12 cellular contexts compared by ENCODE assay signal in the genomic region with DNA sequence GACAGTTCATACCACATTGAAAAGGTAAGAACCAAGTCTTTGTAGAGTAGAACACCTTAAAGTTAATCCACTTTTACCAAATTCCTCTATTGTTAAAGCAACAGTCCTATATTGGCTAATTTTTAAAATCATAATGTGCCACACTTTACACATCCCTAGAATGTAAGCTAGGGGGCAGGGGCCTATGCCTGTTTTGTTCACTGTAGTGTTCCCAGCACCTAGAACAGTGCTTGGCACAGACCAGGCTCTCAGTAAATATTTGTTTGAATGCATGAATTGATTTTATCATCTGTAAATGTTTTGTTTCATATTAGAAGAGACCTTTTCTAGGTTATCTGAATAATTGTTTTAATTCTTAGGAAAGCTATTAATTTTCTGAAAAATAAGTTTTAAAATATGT. TPM values are rescaled to one million over a fixed set of nuclear protein-coding genes. Genes with fewer than 3 reads are reported as not detected.
A peak's percentile ranks its signal among the peaks of the same experiment; 100 is the strongest.
DNase-seq lines count a peak whose midpoint lies in the region; ATAC-seq and TF ChIP-seq lines count a peak whose summit lies in the region.
"Had no signal": no experiment of that assay in that cellular context is flagged by ENCODE, and none has a peak within 500 bp of the region (broad histone marks: within the 10 kb centered on the region; RNA-seq: fewer than 3 reads in every experiment).

No MANE protein-coding gene starts in this region.

- H2AFZ ChIP-seq in hepatocyte: no peak overlapping the region

- H3K4me3 Mint-ChIP-seq in activated CD4-positive, alpha-beta T cell treated with anti-CD3 and anti-CD28 coated beads for 36 hours: peak overlapping the region; percentile 74
- peak overlapping the region; percentile 83 for H3K4me3 Mint-ChIP-seq in activated B cell treated with CpG ODN at 0.5 μM for 24 hours

- no peaks in the 10 kb centered on the region for H3K9me3 ChIP-seq in hepatocyte (ENCODE audit: low read depth)
- H3K9me3 ChIP-seq: A549, SJCRH30 had no signal

- peaks cover 92% of the 10 kb centered on the region for H3K4me1 Mint-ChIP-seq in activated CD4-positive, alpha-beta T cell treated with anti-CD3 and anti-CD28 coated beads for 36 hours
- H3K4me1 Mint-ChIP-seq in activated B cell treated with CpG ODN at 0.5 μM for 24 hours: peaks cover 98% of the 10 kb centered on the region

- H3K27ac ChIP-seq in hepatocyte: peak overlapping the region; percentile 93
- H3K27ac ChIP-seq in temporal lobe (ENCODE audit: low read depth, low read length): peak overlapping the region; percentile 63
- H3K27ac ChIP-seq: A549, SJCRH30 had no signal

- CTCF ChIA-PET in activated CD4-positive, alpha-beta T cell treated with anti-CD3 and anti-CD28 coated beads for 36 hours (lab: Charles Lee): interaction anchor here (1.0 to 2.3 kb wide), 7 partner anchors 8 to 66 kb away, joined by 3 to 8 read pairs (median 5); no protein-coding TSS in a partner anchor
- CTCF ChIA-PET in activated B cell treated with CpG ODN at 0.5 μM for 24 hours (lab: Charles Lee): interaction anchor here (1.7 to 4.0 kb wide), 5 partner anchors 18 to 67 kb away, joined by 5 to 24 read pairs (median 8); no protein-coding TSS in a partner anchor

- H3K4me3 ChIP-seq in hepatocyte: no peak overlapping the region
- H3K4me3 ChIP-seq: A549, SJCRH30 had no signal

- H3K36me3 ChIP-seq in hepatocyte (replicated peaks; ENCODE audit: insufficient read depth, low read depth): no peaks in the 10 kb centered on the region
- H3K36me3 ChIP-seq: SJCRH30 had no signal

- ATAC-seq in activated CD4-positive, alpha-beta T cell treated with anti-CD3 and anti-CD28 coated beads for 36 hours: no peak
- ATAC-seq in activated B cell treated with CpG ODN at 0.5 μM for 24 hours (ENCODE audit: low read depth) (no peak), GM18861 (IDR thresholded peaks at IDR 0.05; ENCODE audit: unreplicated experiment) (no peak), HG03045 (IDR thresholded peaks at IDR 0.05; ENCODE audit: unreplicated experiment) (no peak), HG03025 (IDR thresholded peaks at IDR 0.05; ENCODE audit: low FRiP score, unreplicated experiment) (no peak)
- ATAC-seq: A549 had no signal

- no peaks in the 10 kb centered on the region for H3K9me3 Mint-ChIP-seq in activated CD4-positive, alpha-beta T cell treated with anti-CD3 and anti-CD28 coated beads for 36 hours (ENCODE audit: low read depth)
- H3K9me3 Mint-ChIP-seq in activated B cell treated with CpG ODN at 0.5 μM for 24 hours: no peaks in the 10 kb centered on the region

- TF ChIP-seq CTCF in activated B cell treated with CpG ODN at 0.5 μM for 24 hours (IDR thresholded peaks at IDR 0.05) (no peak), hepatocyte (IDR thresholded peaks at IDR 0.05; ENCODE audit: poor library complexity) (no peak)

- H3K79me2 ChIP-seq in hepatocyte: peaks cover 83% of the 10 kb centered on the region

- H3K9me2 ChIP-seq in hepatocyte (replicated peaks; ENCODE audit: insufficient read depth): no peaks in the 10 kb centered on the region

- no peaks in the 10 kb centered on the region for H3K27me3 ChIP-seq in hepatocyte
- H3K27me3 ChIP-seq: SJCRH30 had no signal

- H3K36me3 Mint-ChIP-seq in activated CD4-positive, alpha-beta T cell treated with anti-CD3 and anti-CD28 coated beads for 36 hours (ENCODE audit: low read depth): peaks cover 70% of the 10 kb centered on the region
- peaks cover 59% of the 10 kb centered on the region for H3K36me3 Mint-ChIP-seq in activated B cell treated with CpG ODN at 0.5 μM for 24 hours (ENCODE audit: low read depth)

- H3K4me2 ChIP-seq in hepatocyte: peak overlapping the region; percentile 1
- H3K4me2 ChIP-seq: A549 had no signal

- intact Hi-C loops in activated CD4-positive, alpha-beta T cell treated with anti-CD3 and anti-CD28 coated beads for 36 hours (cut with DNase I, micrococcal nuclease): loop anchor here (5.0 to 10.0 kb wide), 6 partner anchors 125 to 1188 kb away; a partner anchor contains a TSS
- intact Hi-C loops in activated B cell treated with CpG ODN at 0.5 μM for 24 hours (cut with micrococcal nuclease): no loop called here

- DNase-seq in activated CD4-positive, alpha-beta T cell treated with anti-CD3 and anti-CD28 coated beads for 36 hours: no peak
- DNase-seq in activated CD4-positive, alpha-beta T cell treated with anti-CD3 and anti-CD28 coated beads, Interleukin-2, amount 50 U/mL, for 1 hour: no peak
- DNase-seq in activated B cell treated with CpG ODN at 0.5 μM for 24 hours (no peak), hepatocyte (ENCODE audit: low spot score) (no peak)
- DNase-seq: activated effector memory CD4-positive, alpha-beta T cell treated with Interleukin-2 at 50 U/mL for 16 hours; SJCRH30; stimulated activated CD4-positive, alpha-beta T cell treated with anti-CD3 and anti-CD28 coated beads, Interleukin-4, amount 100 ng/mL, for 4 hours had no signal

- H3K27me3 Mint-ChIP-seq in activated CD4-positive, alpha-beta T cell treated with anti-CD3 and anti-CD28 coated beads for 36 hours: no peaks in the 10 kb centered on the region
- H3K27me3 Mint-ChIP-seq in activated B cell treated with CpG ODN at 0.5 μM for 24 hours: no peaks in the 10 kb centered on the region

- H3K4me1 ChIP-seq in hepatocyte (ENCODE audit: insufficient read depth): peaks cover 39% of the 10 kb centered on the region

- H4K20me1 ChIP-seq in hepatocyte (ENCODE audit: insufficient read depth, poor library complexity, severe bottlenecking): no peaks in the 10 kb centered on the region

- POLR2A ChIA-PET in activated CD4-positive, alpha-beta T cell treated with anti-CD3 and anti-CD28 coated beads for 36 hours (lab: Charles Lee): interaction anchor here (0.6 to 7.2 kb wide), 6 partner anchors 9 to 118 kb away, joined by 3 to 88 read pairs (median 4); a partner anchor contains a TSS
- POLR2A ChIA-PET in activated B cell treated with CpG ODN at 0.5 μM for 24 hours (lab: Charles Lee): interaction anchor here (0.8 to 17.6 kb wide), 10 partner anchors 3 to 221 kb away, joined by 4 to 625 read pairs (median 25); a partner anchor contains a TSS

- H3K27ac Mint-ChIP-seq in activated CD4-positive, alpha-beta T cell treated with anti-CD3 and anti-CD28 coated beads for 36 hours: peak overlapping the region; percentile 100
- H3K27ac Mint-ChIP-seq in activated B cell treated with CpG ODN at 0.5 μM for 24 hours: peak overlapping the region; percentile 96

RNA-seq across cellular contexts. Expression of a gene that starts 9.1 kb away (rescaled TPM):
- 100 to 1,000 TPM; 241 to 258 TPM for total RNA-seq in activated CD4-positive, alpha-beta T cell treated with anti-CD3 and anti-CD28 coated beads for 36 hours
- 202 and 220 TPM in 2 replicates for total RNA-seq in activated B cell treated with CpG ODN at 0.5 μM for 24 hours
- 23.1 and 23.9 TPM in 2 replicates for total RNA-seq in hepatocyte
- polyA plus RNA-seq in hepatocyte: 22.9 and 25.0 TPM in 2 replicates
- total RNA-seq in temporal lobe: 27.3 TPM
